12 cellular contexts compared by ENCODE assay signal in genomic region chr19:3370728-3371591, GRCh38. TPM values are rescaled to one million over a fixed set of nuclear protein-coding genes. Genes with fewer than 3 reads are reported as not detected.
DNase-seq lines count a peak whose midpoint lies in the region; TF ChIP-seq lines count a peak whose summit lies in the region.
"Had no signal": no experiment of that assay in that cellular context is flagged by ENCODE, and none has a peak within 500 bp of the region (broad histone marks: within the 10 kb centered on the region; RNA-seq: fewer than 3 reads in every experiment).

No MANE protein-coding gene starts in this region.

- H3K27me3 ChIP-seq in A673 (replicated peaks; ENCODE audit: insufficient read depth, low read depth, low read length, poor library complexity), result no peaks in the 10 kb centered on the region
- no peaks in the 10 kb centered on the region for H3K27me3 ChIP-seq in fibroblast of lung (ENCODE audit: control insufficient read depth, insufficient read depth, low read length)
- H3K27me3 ChIP-seq in osteoblast (ENCODE audit: insufficient read depth, low read length), result no peaks in the 10 kb centered on the region
- no peaks in the 10 kb centered on the region for H3K27me3 ChIP-seq in CD8-positive, alpha-beta memory T cell (ENCODE audit: insufficient read depth, low read length, poor library complexity, severe bottlenecking)

- CTCF ChIA-PET in A673 (lab: Charles Lee), result no interaction called here
- CTCF ChIA-PET in CD8-positive, alpha-beta memory T cell (lab: Charles Lee), result no interaction called here

- peaks cover 30% of the 10 kb centered on the region for H3K4me1 ChIP-seq in A673 (ENCODE audit: insufficient read depth, low read length, poor library complexity, severe bottlenecking)
- H3K4me1 ChIP-seq in fibroblast of lung (ENCODE audit: control insufficient read depth, extremely low read depth, insufficient read depth, low read length), result peaks cover 26% of the 10 kb centered on the region
- H3K4me1 ChIP-seq in osteoblast (ENCODE audit: insufficient read depth, low read length), result peaks cover 53% of the 10 kb centered on the region
- H3K4me1 ChIP-seq in CD8-positive, alpha-beta memory T cell (ENCODE audit: insufficient read depth, low read length), result no peaks in the 10 kb centered on the region

- no peaks in the 10 kb centered on the region for H3K9me3 Mint-ChIP-seq in HFFc6
- no peaks in the 10 kb centered on the region for H3K9me3 Mint-ChIP-seq in CD8-positive, alpha-beta memory T cell
- H3K9me3 Mint-ChIP-seq: T-helper 1 cell treated with Interleukin-12 subunit alpha and Interleukin-12 subunit beta and Interleukin-4 antibody, amounts not matched to agents 30 μg/mL and 1 μg/mL, for 36 hours had no signal

- peaks cover 63% of the 10 kb centered on the region for H3K4me1 Mint-ChIP-seq in HFFc6 (ENCODE audit: low read depth)
- peaks cover 12 to 36% (median 18%) of the 10 kb centered on the region in 3 donors for H3K4me1 Mint-ChIP-seq in CD8-positive, alpha-beta memory T cell

- no peak for TF ChIP-seq CTCF in A673 (conservative IDR thresholded peaks at IDR 0.05; ENCODE audit: low read depth, low read length)
- TF ChIP-seq CTCF in HFFc6 (IDR thresholded peaks at IDR 0.05), result no peak
- TF ChIP-seq CTCF in fibroblast of lung (conservative IDR thresholded peaks at IDR 0.05 in 1 of 2, IDR thresholded peaks at IDR 0.05 in 1 of 2; ENCODE audit: low read depth in 1 of 2, low read length in 2 of 2), result no peak
- TF ChIP-seq CTCF in osteoblast (IDR thresholded peaks at IDR 0.05; ENCODE audit: extremely low read depth, low read depth, low read length), result no peak

- H3K27ac Mint-ChIP-seq in HFFc6, result peak overlapping the region; percentile 89
- H3K27ac Mint-ChIP-seq in CD8-positive, alpha-beta memory T cell, result peak overlapping the region in 4 of 8 donors; percentile 7 to 78 (median 48)
- H3K27ac Mint-ChIP-seq: T-helper 1 cell treated with Interleukin-12 subunit alpha and Interleukin-12 subunit beta and Interleukin-4 antibody, amounts not matched to agents 30 μg/mL and 1 μg/mL, for 36 hours had no signal

- H3K9me3 ChIP-seq in A673 (ENCODE audit: low read depth, low read length, poor library complexity, severe bottlenecking) (no peaks in the 10 kb centered on the region), fibroblast of lung (ENCODE audit: control insufficient read depth, insufficient read depth, low read depth, low read length) (no peaks in the 10 kb centered on the region), osteoblast (ENCODE audit: low read depth, low read length) (no peaks in the 10 kb centered on the region)
- no peaks in the 10 kb centered on the region for H3K9me3 ChIP-seq in CD8-positive, alpha-beta memory T cell (ENCODE audit: low read length)

- no peaks in the 10 kb centered on the region; the same call in 1 of the 2 replicates for H3K36me3 Mint-ChIP-seq in HFFc6 (ENCODE audit: low read depth)
- H3K36me3 Mint-ChIP-seq in CD8-positive, alpha-beta memory T cell, result peaks cover 0 to 1% (median 0%) of the 10 kb centered on the region in 3 donors

- H3K4me2 ChIP-seq in fibroblast of lung (ENCODE audit: extremely low read depth, insufficient read depth, low read length) (peak overlapping the region; percentile 61), osteoblast (ENCODE audit: insufficient read depth, low read length) (peak overlapping the region; percentile 92)

- peaks cover 3% of the 10 kb centered on the region for H4K20me1 ChIP-seq in fibroblast of lung (ENCODE audit: control insufficient read depth, extremely low read depth, insufficient read depth, low read length)
- H4K20me1 ChIP-seq in osteoblast (ENCODE audit: insufficient read depth, low read length), result peaks cover 70% of the 10 kb centered on the region

- peaks cover 91% of the 10 kb centered on the region for H3K79me2 ChIP-seq in fibroblast of lung (ENCODE audit: control insufficient read depth, insufficient read depth, low read length)
- peaks cover 98% of the 10 kb centered on the region for H3K79me2 ChIP-seq in osteoblast (ENCODE audit: insufficient read depth, low read length)

- H3K36me3 ChIP-seq in A673 (ENCODE audit: insufficient read depth, low read length, poor library complexity, severe bottlenecking) (peaks cover 4% of the 10 kb centered on the region), fibroblast of lung (ENCODE audit: control insufficient read depth, insufficient read depth, low read length) (peaks cover 5% of the 10 kb centered on the region), osteoblast (ENCODE audit: insufficient read depth, low read length) (peaks cover 5% of the 10 kb centered on the region)
- H3K36me3 ChIP-seq in CD8-positive, alpha-beta memory T cell (ENCODE audit: insufficient read depth, low read length), result no peaks in the 10 kb centered on the region

- POLR2A ChIA-PET in A673 (lab: Charles Lee; ENCODE audit: low non-redundant PET), result no interaction called here
- POLR2A ChIA-PET in CD8-positive, alpha-beta memory T cell (lab: Charles Lee), result no interaction called here

- intact Hi-C loops in A673 (cut with micrococcal nuclease; ENCODE audit: unreplicated experiment), result no loop called here

- H3K4me3 ChIP-seq in A673 (ENCODE audit: low read depth, low read length, poor library complexity, severe bottlenecking) (no peak overlapping the region), fibroblast of lung (replicated peaks in 1 of 4; ENCODE audit: control extremely low read depth in 1 of 4, insufficient read depth in 1 of 4, low read depth in 3 of 4, low read length in 4 of 4) (peak overlapping the region; percentile 57 to 93 (median 70)), osteoblast (ENCODE audit: insufficient read depth, low read length) (no peak overlapping the region)
- no peak overlapping the region for H3K4me3 ChIP-seq in CD8-positive, alpha-beta memory T cell (ENCODE audit: low read length)

- peak overlapping the region; percentile 89 for H3K4me3 Mint-ChIP-seq in HFFc6
- peak overlapping the region in 1 of 7 donors; percentile 24 for H3K4me3 Mint-ChIP-seq in CD8-positive, alpha-beta memory T cell
- H3K4me3 Mint-ChIP-seq: T-helper 1 cell treated with Interleukin-12 subunit alpha and Interleukin-12 subunit beta and Interleukin-4 antibody, amounts not matched to agents 30 μg/mL and 1 μg/mL, for 36 hours had no signal

- H3K27ac ChIP-seq in A673 (ENCODE audit: low read depth, low read length, poor library complexity, severe bottlenecking) (peak overlapping the region; percentile 96), fibroblast of lung (ENCODE audit: insufficient read depth, low read length) (peak overlapping the region; percentile 84), osteoblast (ENCODE audit: low read depth, low read length) (no peak overlapping the region), caudate nucleus (ENCODE audit: low read depth, low read length) (no peak overlapping the region)
- no peak overlapping the region for H3K27ac ChIP-seq in CD8-positive, alpha-beta memory T cell (ENCODE audit: low read depth, low read length)

- H3K9ac ChIP-seq in fibroblast of lung (ENCODE audit: insufficient read depth, low read length), result peak overlapping the region; percentile 20

- H3K27me3 Mint-ChIP-seq in HFFc6 (ENCODE audit: insufficient read depth), result peaks cover 6% of the 10 kb centered on the region
- H3K27me3 Mint-ChIP-seq in CD8-positive, alpha-beta memory T cell, result peaks cover 0 to 1% of the 10 kb centered on the region in 2 donors

- no peak overlapping the region for H2AFZ ChIP-seq in fibroblast of lung (ENCODE audit: low read length)
- H2AFZ ChIP-seq in osteoblast (ENCODE audit: low read length), result no peak overlapping the region

- TSS peak; percentile 6 for BruUV-seq in A673 (replicated peaks; lab: Mats Ljungman, UMichigan)

- DNase-seq in A673 (ENCODE audit: low spot score) (no peak), HFFc6 (no peak), fibroblast of lung (ENCODE audit: low read depth in 2 of 2) (no peak), osteoblast (ENCODE audit: insufficient read length, low spot score, missing footprints) (peak; percentile 68), caudate nucleus (lab: John Stamatoyannopoulos, UW) (no peak), NCI-H187 treated with DMSO at 0.1 percent for 48 hours (lab: John Stamatoyannopoulos, UW) (no peak), NOMO-1 (lab: John Stamatoyannopoulos, UW; ENCODE audit: unreplicated experiment in 2 of 2) (no peak)
- DNase-seq in CD8-positive, alpha-beta memory T cell, result no peak
- DNase-seq: activated T-cell treated with anti-CD3 and anti-CD28 coated beads for 4 hours, AML-193, NCI-H345 had no signal

RNA-seq across cellular contexts. Expression of gene NFIC, which starts 4.6 kb away (rescaled TPM):
- total RNA-seq in A673 (2021) (112 and 122 TPM in 2 replicates), fibroblast of lung (34.9 and 66.4 TPM in 2 replicates), osteoblast (57.2 and 61.2 TPM in 2 replicates)
- total RNA-seq in HFFc6 (2021; fragmentation: NEBNext Ultra II Directional; extraction: Animal tissue kit (Norgen Biotek cat#: 25700)), result 100 to 1,000 TPM; 186 to 219 (median 211) TPM
- polyA plus RNA-seq in fibroblast of lung, result 7.9 and 16.6 TPM in 2 replicates
- 89.7 and 117 TPM in 2 replicates for polyA plus RNA-seq in fibroblast of lung (2012)
- 101 and 159 TPM in 2 replicates for polyA minus RNA-seq in fibroblast of lung (ENCODE audit: low replicate concordance)
- 10 to 100 TPM; 16.1 to 19.4 TPM for total RNA-seq in CD8-positive, alpha-beta memory T cell
- polyA plus RNA-seq in CD8-positive, alpha-beta memory T cell, result 17.8 TPM

Comparison
In these comparisons a context has a peak if more than half of its experiments do, and no peak if none do; other contexts are left out.
1. H3K27ac ChIP-seq: peak in A673 (single experiment) and fibroblast of lung (single experiment); none in osteoblast (single experiment), caudate nucleus (single experiment) and CD8-positive, alpha-beta memory T cell (single experiment).
2. H3K4me3 ChIP-seq: peak in fibroblast of lung (4 of 4); none in A673 (single experiment), osteoblast (single experiment) and CD8-positive, alpha-beta memory T cell (single experiment).